ENCODE assay signal across 31 cellular contexts in the genomic region with DNA sequence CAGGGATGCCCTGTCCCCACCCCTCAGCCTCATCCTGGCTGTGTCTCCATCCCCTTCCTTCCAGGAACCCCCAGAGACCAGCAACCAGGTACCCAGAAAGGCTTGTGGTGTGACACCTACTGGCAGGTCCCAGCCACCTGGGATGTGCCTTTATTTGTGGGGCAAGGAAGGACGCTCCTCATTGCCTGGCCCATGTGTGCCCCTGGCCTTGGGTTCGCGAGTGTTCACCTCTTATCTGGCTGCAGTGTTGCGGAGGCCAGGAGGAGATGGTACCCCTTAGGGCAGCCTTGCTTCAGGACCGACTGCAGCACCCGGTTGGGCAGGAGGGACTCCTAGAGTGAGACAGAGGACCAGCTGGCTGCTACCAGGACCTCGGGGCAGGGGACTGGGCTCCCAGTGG. TPM values are rescaled to one million over a fixed set of nuclear protein-coding genes. Genes with fewer than 3 reads are reported as not detected.
DNase-seq lines count a peak whose midpoint lies in the region; ATAC-seq, FAIRE-seq and TF ChIP-seq lines count a peak whose summit lies in the region.
"Had no signal": no experiment of that assay in that cellular context is flagged by ENCODE, and none has a peak within 500 bp of the region (broad histone marks: within the 10 kb centered on the region; RNA-seq: fewer than 3 reads in every experiment).

No MANE protein-coding gene starts in this region.

- CTCF ChIA-PET in HepG2 (lab: Yijun Ruan, JAX; ENCODE audit: low intra/inter-chr PET ratio, low total read pairs) = interaction anchor here (2.6 to 2.9 kb wide), 2 partner anchors 438 to 473 kb away, joined by 9 to 13 read pairs; no protein-coding TSS in a partner anchor

- peaks cover 2% of the 10 kb centered on the region; the same call in 1 of the 2 replicates for H4K20me1 ChIP-seq in HepG2 (ENCODE audit: insufficient read depth, low read length)

- H3K4me1 ChIP-seq in HepG2 (ENCODE audit: insufficient read depth, low read length) (peaks cover 47% of the 10 kb centered on the region), right lobe of liver (peaks cover 0 to 16% (median 3%) of the 10 kb centered on the region in 4 donors), vagina (peaks cover 42% of the 10 kb centered on the region)

- no peak overlapping the region for H3K4me2 ChIP-seq in HepG2 (ENCODE audit: low read depth, low read length)

- in situ Hi-C loops in HepG2 (cut with HindIII; ENCODE audit: extremely low pct_ligation_motif_present, low pct_unique_long_range_greater_than_20kb) = loop anchor here (10.0 kb wide), 3 partner anchors 117 to 437 kb away; a partner anchor contains a TSS

- TF ChIP-seq RAD21 in HepG2 (CRISPR knock-in tag; IDR thresholded peaks at IDR 0.05) = no peak

- TF ChIP-seq EP300 in HepG2 (IDR thresholded peaks at IDR 0.05; ENCODE audit: low read depth in 2 of 2, low read length in 2 of 2) (no peak), HepG2 (CRISPR knock-in tag; IDR thresholded peaks at IDR 0.05; ENCODE audit: borderline replicate concordance) (no peak)

- TF ChIP-seq POLR2A in HepG2 (IDR thresholded peaks at IDR 0.05; ENCODE audit: insufficient read depth in 1 of 2, low read depth in 2 of 2, low read length in 2 of 2) (no peak), right lobe of liver (IDR thresholded peaks at IDR 0.05) (no peak), vagina (IDR thresholded peaks at IDR 0.05) (no peak)

- peak; percentile 40 for TF ChIP-seq CTCF in HepG2 (CRISPR knock-in tag; IDR thresholded peaks at IDR 0.05)
- no peak for TF ChIP-seq CTCF in right lobe of liver (IDR thresholded peaks at IDR 0.05)
- TF ChIP-seq CTCF in WERI-Rb-1 (IDR thresholded peaks at IDR 0.05; ENCODE audit: low read depth, low read length) = peak; percentile 48; the same call in 1 of the 2 replicates
- TF ChIP-seq CTCF in vagina (IDR thresholded peaks at IDR 0.05) = no peak

- no peak overlapping the region for H3K27ac ChIP-seq in HepG2 (ENCODE audit: extremely low read length, insufficient read depth, low read length)
- H3K27ac ChIP-seq in right lobe of liver = no peak overlapping the region
- H3K27ac ChIP-seq in WERI-Rb-1 = no peak overlapping the region
- H3K27ac ChIP-seq in layer of hippocampus (ENCODE audit: low read depth, low read length) = peak overlapping the region; percentile 30
- peak overlapping the region; percentile 95 for H3K27ac ChIP-seq in vagina
- H3K27ac ChIP-seq: neutrophil, Peyer's patch, psoas muscle, SJCRH30 had no signal

- H3K79me2 ChIP-seq in HepG2 (ENCODE audit: insufficient read depth, low read length) = no peaks in the 10 kb centered on the region

- 61% methylated on average over 4 of the region's 7 CpGs for WGBS in HepG2 (ENCODE audit: low lambda C conversion rate)
- WGBS in right lobe of liver (ENCODE audit: insufficient coverage, low coverage, low lambda C conversion rate, missing lambda C conversion rate) = 60% methylated on average over 1 of the region's 7 CpGs

- no peak for FAIRE-seq in HepG2 (lab: Jason Lieb, UNC)
- FAIRE-seq: A204.1, bronchial epithelial cell, endometrium, GM12892 had no signal

- BruUV-seq in HepG2 (replicated peaks; lab: Mats Ljungman, UMichigan) = no TSS peak

- no peaks in the 10 kb centered on the region for H3K27me3 ChIP-seq in HepG2 (ENCODE audit: control insufficient read depth in 1 of 2, insufficient read depth in 2 of 2, low read length in 2 of 2)
- H3K27me3 ChIP-seq in right lobe of liver = no peaks in the 10 kb centered on the region
- no peaks in the 10 kb centered on the region for H3K27me3 ChIP-seq in WERI-Rb-1 (ENCODE audit: insufficient read depth, low read depth, severe bottlenecking)
- no peaks in the 10 kb centered on the region for H3K27me3 ChIP-seq in layer of hippocampus (ENCODE audit: control insufficient read depth, insufficient read depth, low read length)
- H3K27me3 ChIP-seq in vagina = no peaks in the 10 kb centered on the region
- H3K27me3 ChIP-seq: MG63, Peyer's patch had no signal

- ATAC-seq in HepG2 (no peak), right lobe of liver (no peak)
- ATAC-seq: psoas muscle had no signal

- no peak overlapping the region for H2AFZ ChIP-seq in HepG2 (ENCODE audit: low read length)

- no peak overlapping the region for H3K9ac ChIP-seq in HepG2 (ENCODE audit: insufficient read depth, low read depth, low read length)

- H3K9me3 ChIP-seq in HepG2 (ENCODE audit: low read length) (no peaks in the 10 kb centered on the region), right lobe of liver (no peaks in the 10 kb centered on the region), WERI-Rb-1 (ENCODE audit: severe bottlenecking) (no peaks in the 10 kb centered on the region), vagina (no peaks in the 10 kb centered on the region)
- H3K9me3 ChIP-seq: MG63, neutrophil, Peyer's patch, psoas muscle, SJCRH30 had no signal

- H3K4me3 ChIP-seq in HepG2 (replicated peaks in 1 of 3; ENCODE audit: insufficient read depth in 1 of 3, low read depth in 2 of 3, low read length in 3 of 3) (no peak overlapping the region), right lobe of liver (no peak overlapping the region), WERI-Rb-1 (ENCODE audit: low read depth, low read length) (no peak overlapping the region), vagina (no peak overlapping the region)
- H3K4me3 ChIP-seq: MG63, Peyer's patch, psoas muscle, SJCRH30 had no signal

- H3K36me3 ChIP-seq in HepG2 (replicated peaks in 1 of 2; ENCODE audit: control insufficient read depth in 1 of 2, insufficient read depth in 2 of 2, low read length in 2 of 2) = no peaks in the 10 kb centered on the region; a peak in 1 of 5 replicates
- H3K36me3 ChIP-seq in right lobe of liver = no peaks in the 10 kb centered on the region
- no peaks in the 10 kb centered on the region for H3K36me3 ChIP-seq in WERI-Rb-1
- H3K36me3 ChIP-seq in vagina = no peaks in the 10 kb centered on the region
- H3K36me3 ChIP-seq: MG63, neutrophil, Peyer's patch, SJCRH30 had no signal

- intact Hi-C loops in HepG2 (cut with micrococcal nuclease; ENCODE audit: unreplicated experiment) = no loop called here
- intact Hi-C loops in right lobe of liver (cut with DNase I) = loop anchor here in 1 of 2 donors (10.0 kb wide), 1 partner anchor 457 kb away; no protein-coding TSS in a partner anchor
- intact Hi-C loops in vagina (cut with DNase I) = no loop called here
- intact Hi-C loops in head of caudate nucleus (cut with DNase I) = loop anchor here (10.0 kb wide), 1 partner anchor 117 kb away; no protein-coding TSS in a partner anchor

- POLR2A ChIA-PET in HepG2 (lab: Yijun Ruan, JAX) = interaction anchor here (1.5 kb wide), 1 partner anchor 434 kb away, joined by 3 read pairs; a partner anchor contains a TSS

- DNase-seq in HepG2 (ENCODE audit: low spot score) = no peak
- DNase-seq in right lobe of liver = no peak
- no peak for DNase-seq in WERI-Rb-1
- no peak for DNase-seq in vagina (ENCODE audit: extremely low spot score in 2 of 2)
- no peak for DNase-seq in dermis blood vessel endothelial cell
- DNase-seq in head of caudate nucleus = no peak
- DNase-seq in MV-4-11 (lab: John Stamatoyannopoulos, UW) = no peak
- DNase-seq: activated CD4-positive, alpha-beta T cell treated with anti-CD3 and anti-CD28 coated beads for 4 hours; activated T-cell treated with anti-CD3 and anti-CD28 coated beads, Interleukin-2, amount 50 U/mL, for 24 hours; amniotic stem cell; cortex of kidney; MG63; NCI-H146; NCI-H510A; NK-92 treated with Interleukin-12 subunit alpha and Interleukin-12 subunit beta, amount 100 ng/mL, for 24 hours; Peyer's patch; psoas muscle; SJCRH30; T-helper 1 cell had no signal

RNA-seq across cellular contexts. Expression of a gene that starts 8.8 kb away (rescaled TPM):
- total RNA-seq in HepG2 (2016; rRNA removed; fragmentation: Illumina TruSeq; extraction: Trizol) (not detected in 2 replicates), right lobe of liver (not detected), vagina (not detected), dermis blood vessel endothelial cell (not detected in 2 replicates)
- not detected in 2 replicates for total RNA-seq in HepG2 (2016; cell fraction: cytosol; rRNA removed; fragmentation: Illumina TruSeq; extraction: Trizol; ENCODE audit: low read depth)
- not detected in 2 replicates for total RNA-seq in HepG2 (2016; cell fraction: insoluble cytoplasmic fraction; rRNA removed; fragmentation: Illumina TruSeq; extraction: Trizol)
- total RNA-seq in HepG2 (2016; cell fraction: membrane; rRNA removed; fragmentation: Illumina TruSeq; extraction: Trizol) = not detected in 2 replicates
- total RNA-seq in HepG2 (2016; cell fraction: nucleus; rRNA removed; fragmentation: Illumina TruSeq; extraction: Trizol) = not detected in 2 replicates
- polyA plus RNA-seq in HepG2 (2011; rRNA removed) = not detected in 2 replicates
- polyA plus RNA-seq in HepG2 (2011; cell fraction: cytosol; rRNA removed) = not detected in 2 replicates
- 0.10 TPM in 1 of 2 replicates, not detected in the other for polyA plus RNA-seq in HepG2 (2011; cell fraction: nucleus; rRNA removed)
- not detected in 2 replicates for polyA plus RNA-seq in HepG2 (2012)
- not detected in 2 replicates for polyA plus RNA-seq in HepG2 (2016; cell fraction: cytosol; fragmentation: Illumina TruSeq; extraction: Trizol; ENCODE audit: low read depth)
- not detected in 2 replicates for polyA plus RNA-seq in HepG2 (2016; cell fraction: insoluble cytoplasmic fraction; fragmentation: Illumina TruSeq; extraction: Trizol; ENCODE audit: low read depth)
- not detected in 2 replicates for polyA plus RNA-seq in HepG2 (2016; cell fraction: membrane; fragmentation: Illumina TruSeq; extraction: Trizol; ENCODE audit: low read depth)
- polyA plus RNA-seq in HepG2 (2016; cell fraction: nucleus; fragmentation: Illumina TruSeq; extraction: Trizol; ENCODE audit: insufficient read depth, low read depth) = not detected in 2 replicates
- not detected in 2 replicates for polyA minus RNA-seq in HepG2 (2011; rRNA and poly(A)+ RNA removed; ENCODE audit: low replicate concordance)
- polyA minus RNA-seq in HepG2 (2011; cell fraction: cytosol; rRNA and poly(A)+ RNA removed) = not detected in 2 replicates
- polyA minus RNA-seq in HepG2 (2011; cell fraction: nucleus; rRNA and poly(A)+ RNA removed) = not detected in 2 replicates
- total RNA-seq: activated CD8-positive, alpha-beta memory T cell treated with anti-CD3 and anti-CD28 coated beads for 36 hours; bronchial epithelial cell; Daoy; glomerular endothelial cell; kidney epithelial cell; lung microvascular endothelial cell; Peyer's patch; psoas muscle; SJCRH30; ureter had no signal
- polyA plus RNA-seq: psoas muscle had no signal

RNA-seq across cellular contexts. Expression of a gene that starts 13.8 kb away (rescaled TPM):
- total RNA-seq in HepG2 (2016; rRNA removed; fragmentation: Illumina TruSeq; extraction: Trizol) (51.0 and 53.8 TPM in 2 replicates), right lobe of liver (10 to 100 TPM; 15.6 to 28.3 (median 20.7) TPM), vagina (15.5 TPM), dermis blood vessel endothelial cell (15.7 and 20.1 TPM in 2 replicates)
- 18.8 and 21.6 TPM in 2 replicates for total RNA-seq in HepG2 (2016; cell fraction: cytosol; rRNA removed; fragmentation: Illumina TruSeq; extraction: Trizol; ENCODE audit: low read depth)
- total RNA-seq in HepG2 (2016; cell fraction: insoluble cytoplasmic fraction; rRNA removed; fragmentation: Illumina TruSeq; extraction: Trizol) = 51.4 and 52.7 TPM in 2 replicates
- 27.5 and 28.2 TPM in 2 replicates for total RNA-seq in HepG2 (2016; cell fraction: membrane; rRNA removed; fragmentation: Illumina TruSeq; extraction: Trizol)
- total RNA-seq in HepG2 (2016; cell fraction: nucleus; rRNA removed; fragmentation: Illumina TruSeq; extraction: Trizol) = 24.5 and 26.0 TPM in 2 replicates
- polyA plus RNA-seq in HepG2 (2011; rRNA removed) = 49.1 and 52.7 TPM in 2 replicates
- polyA plus RNA-seq in HepG2 (2011; cell fraction: cytosol; rRNA removed) = 51.6 and 54.5 TPM in 2 replicates
- 33.4 and 35.2 TPM in 2 replicates for polyA plus RNA-seq in HepG2 (2011; cell fraction: nucleus; rRNA removed)
- polyA plus RNA-seq in HepG2 (2012) = 25.7 and 35.9 TPM in 2 replicates
- 25.5 and 33.2 TPM in 2 replicates for polyA plus RNA-seq in HepG2 (2016; cell fraction: cytosol; fragmentation: Illumina TruSeq; extraction: Trizol; ENCODE audit: low read depth)
- polyA plus RNA-seq in HepG2 (2016; cell fraction: insoluble cytoplasmic fraction; fragmentation: Illumina TruSeq; extraction: Trizol; ENCODE audit: low read depth) = 70.9 and 81.2 TPM in 2 replicates
- polyA plus RNA-seq in HepG2 (2016; cell fraction: membrane; fragmentation: Illumina TruSeq; extraction: Trizol; ENCODE audit: low read depth) = 24.8 and 34.0 TPM in 2 replicates
- polyA plus RNA-seq in HepG2 (2016; cell fraction: nucleus; fragmentation: Illumina TruSeq; extraction: Trizol; ENCODE audit: insufficient read depth, low read depth) = 54.6 and 61.5 TPM in 2 replicates
- 26.8 and 119 TPM in 2 replicates for polyA minus RNA-seq in HepG2 (2011; rRNA and poly(A)+ RNA removed; ENCODE audit: low replicate concordance)
- 14.8 and 17.0 TPM in 2 replicates for polyA minus RNA-seq in HepG2 (2011; cell fraction: cytosol; rRNA and poly(A)+ RNA removed)
- polyA minus RNA-seq in HepG2 (2011; cell fraction: nucleus; rRNA and poly(A)+ RNA removed) = 15.9 and 18.4 TPM in 2 replicates

RNA-seq across cellular contexts. Expression of a gene that starts 29.8 kb away (rescaled TPM):
- 8.2 and 8.3 TPM in 2 replicates for total RNA-seq in HepG2 (2016; rRNA removed; fragmentation: Illumina TruSeq; extraction: Trizol)
- total RNA-seq in HepG2 (2016; cell fraction: cytosol; rRNA removed; fragmentation: Illumina TruSeq; extraction: Trizol; ENCODE audit: low read depth) = 1.6 and 1.8 TPM in 2 replicates
- total RNA-seq in HepG2 (2016; cell fraction: insoluble cytoplasmic fraction; rRNA removed; fragmentation: Illumina TruSeq; extraction: Trizol) = 6.6 and 9.5 TPM in 2 replicates
- 5.0 and 6.5 TPM in 2 replicates for total RNA-seq in HepG2 (2016; cell fraction: membrane; rRNA removed; fragmentation: Illumina TruSeq; extraction: Trizol)
- 7.3 TPM in 2 replicates for total RNA-seq in HepG2 (2016; cell fraction: nucleus; rRNA removed; fragmentation: Illumina TruSeq; extraction: Trizol)
- polyA plus RNA-seq in HepG2 (2011; rRNA removed) = 8.4 and 10.8 TPM in 2 replicates
- polyA plus RNA-seq in HepG2 (2011; cell fraction: cytosol; rRNA removed) = 6.1 and 7.8 TPM in 2 replicates
- polyA plus RNA-seq in HepG2 (2011; cell fraction: nucleus; rRNA removed) = 22.8 and 23.1 TPM in 2 replicates
- 4.2 and 5.8 TPM in 2 replicates for polyA plus RNA-seq in HepG2 (2012)
- polyA plus RNA-seq in HepG2 (2016; cell fraction: cytosol; fragmentation: Illumina TruSeq; extraction: Trizol; ENCODE audit: low read depth) = 1.0 and 1.8 TPM in 2 replicates
- polyA plus RNA-seq in HepG2 (2016; cell fraction: insoluble cytoplasmic fraction; fragmentation: Illumina TruSeq; extraction: Trizol; ENCODE audit: low read depth) = 7.0 and 8.8 TPM in 2 replicates
- polyA plus RNA-seq in HepG2 (2016; cell fraction: membrane; fragmentation: Illumina TruSeq; extraction: Trizol; ENCODE audit: low read depth) = 3.2 TPM in 2 replicates
- 17.2 and 17.7 TPM in 2 replicates for polyA plus RNA-seq in HepG2 (2016; cell fraction: nucleus; fragmentation: Illumina TruSeq; extraction: Trizol; ENCODE audit: insufficient read depth, low read depth)
- polyA minus RNA-seq in HepG2 (2011; rRNA and poly(A)+ RNA removed; ENCODE audit: low replicate concordance) = 10.0 and 29.3 TPM in 2 replicates
- polyA minus RNA-seq in HepG2 (2011; cell fraction: cytosol; rRNA and poly(A)+ RNA removed) = 2.7 and 3.2 TPM in 2 replicates
- polyA minus RNA-seq in HepG2 (2011; cell fraction: nucleus; rRNA and poly(A)+ RNA removed) = 5.0 and 5.6 TPM in 2 replicates
- total RNA-seq in right lobe of liver = 1 to 10 TPM; 4.5 to 9.5 (median 5.4) TPM
- 18.9 TPM for total RNA-seq in vagina
- 17.9 and 21.5 TPM in 2 replicates for total RNA-seq in dermis blood vessel endothelial cell

RNA-seq across cellular contexts. Expression of a gene that starts 53.3 kb away (rescaled TPM):
- total RNA-seq in HepG2 (2016; rRNA removed; fragmentation: Illumina TruSeq; extraction: Trizol) (not detected in 2 replicates), right lobe of liver (not detected), vagina (43.7 TPM), dermis blood vessel endothelial cell (0.56 and 1.2 TPM in 2 replicates)
- not detected in 2 replicates for total RNA-seq in HepG2 (2016; cell fraction: cytosol; rRNA removed; fragmentation: Illumina TruSeq; extraction: Trizol; ENCODE audit: low read depth)
- total RNA-seq in HepG2 (2016; cell fraction: insoluble cytoplasmic fraction; rRNA removed; fragmentation: Illumina TruSeq; extraction: Trizol) = not detected in 2 replicates
- total RNA-seq in HepG2 (2016; cell fraction: membrane; rRNA removed; fragmentation: Illumina TruSeq; extraction: Trizol) = not detected in 2 replicates
- total RNA-seq in HepG2 (2016; cell fraction: nucleus; rRNA removed; fragmentation: Illumina TruSeq; extraction: Trizol) = not detected in 2 replicates
- 0.05 TPM in 1 of 2 replicates, not detected in the other for polyA plus RNA-seq in HepG2 (2011; rRNA removed)
- polyA plus RNA-seq in HepG2 (2011; cell fraction: cytosol; rRNA removed) = not detected in 2 replicates
- polyA plus RNA-seq in HepG2 (2011; cell fraction: nucleus; rRNA removed) = not detected in 2 replicates
- not detected in 2 replicates for polyA plus RNA-seq in HepG2 (2012)
- polyA plus RNA-seq in HepG2 (2016; cell fraction: cytosol; fragmentation: Illumina TruSeq; extraction: Trizol; ENCODE audit: low read depth) = not detected in 2 replicates
- not detected in 2 replicates for polyA plus RNA-seq in HepG2 (2016; cell fraction: insoluble cytoplasmic fraction; fragmentation: Illumina TruSeq; extraction: Trizol; ENCODE audit: low read depth)
- not detected in 2 replicates for polyA plus RNA-seq in HepG2 (2016; cell fraction: membrane; fragmentation: Illumina TruSeq; extraction: Trizol; ENCODE audit: low read depth)
- not detected in 2 replicates for polyA plus RNA-seq in HepG2 (2016; cell fraction: nucleus; fragmentation: Illumina TruSeq; extraction: Trizol; ENCODE audit: insufficient read depth, low read depth)
- not detected in 2 replicates for polyA minus RNA-seq in HepG2 (2011; rRNA and poly(A)+ RNA removed; ENCODE audit: low replicate concordance)
- polyA minus RNA-seq in HepG2 (2011; cell fraction: cytosol; rRNA and poly(A)+ RNA removed) = not detected in 2 replicates
- polyA minus RNA-seq in HepG2 (2011; cell fraction: nucleus; rRNA and poly(A)+ RNA removed) = not detected in 2 replicates
- total RNA-seq: bronchial epithelial cell, glomerular endothelial cell, kidney epithelial cell had no signal

Comparison
In these comparisons a context has a peak if more than half of its experiments do, and no peak if none do; other contexts are left out.
1. CTCF ChIP-seq: peak in HepG2 (single experiment) and WERI-Rb-1 (single experiment); none in right lobe of liver (0 of 4) and vagina (0 of 3).
2. H3K27ac ChIP-seq: peak in layer of hippocampus (single experiment) and vagina (single experiment); none in HepG2 (single experiment), right lobe of liver (0 of 3) and WERI-Rb-1 (single experiment).